In genomic region chr1:16386454-16387113, GRCh38 we compare ENCODE assay signal across 8 cellular contexts. TPM values are rescaled to one million over a fixed set of nuclear protein-coding genes. Genes with fewer than 3 reads are reported as not detected.
DNase-seq lines count a peak whose midpoint lies in the region; ATAC-seq and TF ChIP-seq lines count a peak whose summit lies in the region.

No MANE protein-coding gene starts in this region.

- H3K4me1 ChIP-seq in mucosa of stomach (ENCODE audit: control insufficient read depth, insufficient read depth, low read length) = peaks cover 30% of the 10 kb centered on the region

- no peak for DNase-seq in CD4-positive, alpha-beta T cell
- DNase-seq in NCI-H2196 (lab: John Stamatoyannopoulos, UW; ENCODE audit: unreplicated experiment) (peak; percentile 72), choroid plexus epithelial cell (ENCODE audit: low read depth) (peak; percentile 64), NCI-H69 (lab: John Stamatoyannopoulos, UW) (no peak)
- DNase-seq in activated effector memory CD4-positive, alpha-beta T cell treated with Interleukin-2 at 50 U/mL for 16 hours = no peak

- TF ChIP-seq CTCF in CD4-positive, alpha-beta T cell (IDR thresholded peaks at IDR 0.05) = no peak
- TF ChIP-seq CTCF in choroid plexus epithelial cell (conservative IDR thresholded peaks at IDR 0.05; ENCODE audit: low read depth, low read length) = no peak

- H3K9me3 ChIP-seq in CD4-positive, alpha-beta T cell (ENCODE audit: control insufficient read depth, low read length) = no peaks in the 10 kb centered on the region
- H3K9me3 ChIP-seq in mucosa of stomach (ENCODE audit: control insufficient read depth, low read length) = no peaks in the 10 kb centered on the region

- H3K4me3 ChIP-seq in choroid plexus epithelial cell (ENCODE audit: low read depth, low read length) (no peak overlapping the region), mucosa of stomach (ENCODE audit: low read length) (no peak overlapping the region)

- no peaks in the 10 kb centered on the region for H3K27me3 ChIP-seq in CD4-positive, alpha-beta T cell (ENCODE audit: control insufficient read depth, insufficient read depth, low read length)
- no peaks in the 10 kb centered on the region for H3K27me3 ChIP-seq in mucosa of stomach (ENCODE audit: control insufficient read depth, insufficient read depth, low read length)

- POLR2A ChIA-PET in CD4-positive, alpha-beta T cell (lab: Charles Lee) = interaction anchor here (0.7 to 4.4 kb wide), 4 partner anchors 19 to 54 kb away, joined by 3 to 24 read pairs (median 4); partner anchors contain the start of genes FBXO42, NECAP2 and SZRD1

- H3K4me1 Mint-ChIP-seq in CD4-positive, alpha-beta T cell (ENCODE audit: low read depth) = peaks cover 68% of the 10 kb centered on the region

- H3K27me3 Mint-ChIP-seq in CD4-positive, alpha-beta T cell = no peaks in the 10 kb centered on the region

- peaks cover 33% of the 10 kb centered on the region for H3K36me3 Mint-ChIP-seq in CD4-positive, alpha-beta T cell (ENCODE audit: low read depth)

- peak overlapping the region; percentile 44 for H3K9ac ChIP-seq in mucosa of stomach (ENCODE audit: low read length)

- peak overlapping the region; percentile 54 for H3K4me3 Mint-ChIP-seq in CD4-positive, alpha-beta T cell

- ATAC-seq in CD4-positive, alpha-beta T cell (ENCODE audit: poor library complexity) = peak; percentile 60
- ATAC-seq in HG03108 (IDR thresholded peaks at IDR 0.05; ENCODE audit: unreplicated experiment) (no peak), HG02610 (IDR thresholded peaks at IDR 0.05; ENCODE audit: unreplicated experiment) (no peak)

- CTCF ChIA-PET in CD4-positive, alpha-beta T cell (lab: Charles Lee) = interaction anchor here (0.6 to 0.9 kb wide), 2 partner anchors 12 to 234 kb away, joined by 3 read pairs; no protein-coding TSS in a partner anchor

- peak overlapping the region; percentile 48 for H3K27ac ChIP-seq in CD4-positive, alpha-beta T cell (ENCODE audit: low read depth, low read length)

- intact Hi-C loops in CD4-positive, alpha-beta T cell (cut with DNase I, micrococcal nuclease) = no loop called here

- peak overlapping the region; percentile 82 for H3K27ac Mint-ChIP-seq in CD4-positive, alpha-beta T cell

- no peaks in the 10 kb centered on the region for H3K9me3 Mint-ChIP-seq in CD4-positive, alpha-beta T cell

- H3K36me3 ChIP-seq in mucosa of stomach (ENCODE audit: control insufficient read depth, insufficient read depth, low read length) = no peaks in the 10 kb centered on the region

RNA-seq across cellular contexts. Expression of gene SZRD1, which starts 19.5 kb away (rescaled TPM):
- 100 to 1,000 TPM; 115 to 120 TPM for total RNA-seq in CD4-positive, alpha-beta T cell

RNA-seq across cellular contexts. Expression of gene FBXO42, which starts 34.3 kb away (rescaled TPM):
- total RNA-seq in CD4-positive, alpha-beta T cell = 10 to 100 TPM; 14.3 to 14.9 TPM

RNA-seq across cellular contexts. Expression of gene SPATA21, which starts 50.6 kb away (rescaled TPM):
- total RNA-seq in CD4-positive, alpha-beta T cell = not detected

RNA-seq across cellular contexts. Expression of gene NECAP2, which starts 53.9 kb away (rescaled TPM):
- 10 to 100 TPM; 65.8 to 66.0 TPM for total RNA-seq in CD4-positive, alpha-beta T cell

Comparison
In these comparisons a context has a peak if more than half of its experiments do, and no peak if none do; other contexts are left out.
1. DNase-seq: peak in NCI-H2196 (single experiment) and choroid plexus epithelial cell (single experiment); none in CD4-positive, alpha-beta T cell (0 of 10), NCI-H69 (single experiment) and activated effector memory CD4-positive, alpha-beta T cell treated with Interleukin-2 at 50 U/mL for 16 hours (single experiment).